ENCODE assay signal across 1 cellular context in genomic region chr2:188869560-188869959, GRCh38.
TF ChIP-seq lines count a peak whose summit lies in the region.

No MANE protein-coding gene starts in this region.

TF ChIP-seq in GM23338, 12 proteins besides CTCF, POLR2A, EP300 and RAD21 (continued from another document):
- TF ChIP-seq ZNF462 (CRISPR knock-in tag; IDR thresholded peaks at IDR 0.05), result no peak
- no peak for TF ChIP-seq NANOG (IDR thresholded peaks at IDR 0.05; ENCODE audit: borderline replicate concordance)
- TF ChIP-seq ETS1 (IDR thresholded peaks at IDR 0.05), result no peak
- no peak for TF ChIP-seq STAT1 (IDR thresholded peaks at IDR 0.05; ENCODE audit: unreplicated experiment)
- TF ChIP-seq ZNF114 (CRISPR knock-in tag; IDR thresholded peaks at IDR 0.05), result no peak
- TF ChIP-seq JUNB (IDR thresholded peaks at IDR 0.05; ENCODE audit: unreplicated experiment), result no peak
- no peak for TF ChIP-seq CREB1 (CRISPR knock-in tag; IDR thresholded peaks at IDR 0.05; ENCODE audit: low read depth)
TF ChIP-seq in GM23338: peak in this region for 0.
